14 cellular contexts compared by ENCODE assay signal in the genomic region with DNA sequence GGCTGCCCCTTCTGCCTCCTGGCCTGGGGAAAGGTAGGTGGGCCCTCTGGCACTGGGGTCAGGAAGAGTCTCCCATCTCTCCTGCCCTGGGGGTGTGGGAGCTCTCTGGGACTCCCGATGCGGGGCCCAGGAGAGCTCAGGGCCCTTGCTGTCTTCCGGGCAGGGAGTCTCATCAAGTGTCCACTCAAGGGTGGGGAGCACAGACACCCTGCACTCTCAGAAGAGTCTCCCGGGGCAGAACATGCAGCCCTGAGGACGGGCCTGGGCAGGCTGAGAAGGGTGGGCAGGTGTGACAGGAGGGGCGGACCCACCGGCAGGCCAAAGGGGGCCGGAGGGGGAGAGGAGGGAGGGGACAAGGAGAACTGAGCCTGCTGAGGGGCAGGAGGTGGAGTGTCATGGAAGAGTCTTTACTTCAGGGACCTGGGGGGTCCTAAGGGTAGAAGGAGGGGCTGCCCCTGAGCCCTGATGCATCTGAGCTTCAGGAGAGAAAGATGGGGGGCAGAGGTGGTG. TPM values are rescaled to one million over a fixed set of nuclear protein-coding genes. Genes with fewer than 3 reads are reported as not detected.
DNase-seq lines count a peak whose midpoint lies in the region; ATAC-seq and TF ChIP-seq lines count a peak whose summit lies in the region.
"Had no signal": no experiment of that assay in that cellular context is flagged by ENCODE, and none has a peak within 500 bp of the region (broad histone marks: within the 10 kb centered on the region; RNA-seq: fewer than 3 reads in every experiment).

No MANE protein-coding gene starts in this region.

- DNase-seq in NCI-H2171 treated with DMSO at 0.1 percent for 48 hours (lab: John Stamatoyannopoulos, UW): peak; percentile 29
- no peak for DNase-seq in NCI-H2171 (lab: John Stamatoyannopoulos, UW)
- DNase-seq in WTC11 (ENCODE audit: low spot score): no peak
- DNase-seq in mesenchymal stem cell: no peak
- DNase-seq in NCI-H1092 treated with DMSO at 0.1 percent for 48 hours (lab: John Stamatoyannopoulos, UW): no peak
- no peak for DNase-seq in mammary epithelial cell
- no peak for DNase-seq in NCI-H1417 treated with DMSO at 0.1 percent for 48 hours (lab: John Stamatoyannopoulos, UW)
- DNase-seq: 8988T; AML-193; Caco-2; CD8-positive, alpha-beta memory T cell; GF-D8 had no signal

- TF ChIP-seq CTCF in WTC11 (IDR thresholded peaks at IDR 0.05) (no peak), mammary epithelial cell (conservative IDR thresholded peaks at IDR 0.05 in 1 of 2, IDR thresholded peaks at IDR 0.05 in 1 of 2; ENCODE audit: extremely low read depth in 1 of 2, insufficient read depth in 1 of 2, low read depth in 1 of 2, low read length in 2 of 2) (no peak)

- no peak overlapping the region for H3K27ac Mint-ChIP-seq in WTC11

- no peak overlapping the region for H4K91ac ChIP-seq in mesenchymal stem cell (ENCODE audit: low read length)

- H3K14ac ChIP-seq in mesenchymal stem cell (ENCODE audit: low read length in 2 of 2): no peak overlapping the region

- peak overlapping the region; percentile 12 for H2BK15ac ChIP-seq in mesenchymal stem cell (ENCODE audit: low read depth, poor library complexity, severe bottlenecking)

- H3K9me3 Mint-ChIP-seq in WTC11: no peaks in the 10 kb centered on the region
- H3K9me3 Mint-ChIP-seq: CD8-positive, alpha-beta memory T cell had no signal

- H3K4me3 Mint-ChIP-seq in WTC11: no peak overlapping the region
- H3K4me3 Mint-ChIP-seq: CD8-positive, alpha-beta memory T cell had no signal

- H3K36me3 ChIP-seq in mesenchymal stem cell (ENCODE audit: control insufficient read depth in 1 of 2, insufficient read depth in 2 of 2, low read depth in 1 of 2, low read length in 2 of 2): no peaks in the 10 kb centered on the region
- no peaks in the 10 kb centered on the region for H3K36me3 ChIP-seq in mammary epithelial cell (ENCODE audit: insufficient read depth, low read length)
- H3K36me3 ChIP-seq: BLaER1 had no signal

- no peak overlapping the region for H3K4ac ChIP-seq in mesenchymal stem cell (ENCODE audit: low read depth in 1 of 2, low read length in 2 of 2)

- H2BK5ac ChIP-seq in mesenchymal stem cell (ENCODE audit: low read depth, low read length, poor library complexity, severe bottlenecking): no peak overlapping the region

- no peaks in the 10 kb centered on the region for H4K20me1 ChIP-seq in mammary epithelial cell (ENCODE audit: insufficient read depth, low read length)
- H4K20me1 ChIP-seq: BLaER1 had no signal

- in situ Hi-C loops in mammary epithelial cell (cut with MboI; ENCODE audit: low sequenced_read_pairs in 2 of 2): no loop called here

- BruUV-seq in mammary epithelial cell (replicated peaks; lab: Mats Ljungman, UMichigan): no TSS peak

- no peak overlapping the region for H3K9ac ChIP-seq in mesenchymal stem cell (ENCODE audit: low read length)
- H3K9ac ChIP-seq in mammary epithelial cell (ENCODE audit: insufficient read depth, low read length): no peak overlapping the region
- H3K9ac ChIP-seq: BLaER1 had no signal

- POLR2A ChIA-PET in WTC11 (lab: Charles Lee): interaction anchor here (1.1 kb wide), 1 partner anchor 17 kb away, joined by 4 read pairs; no protein-coding TSS in a partner anchor

- H3K4me3 ChIP-seq in mesenchymal stem cell (ENCODE audit: insufficient read depth in 1 of 2, low read depth in 1 of 2, low read length in 2 of 2): no peak overlapping the region
- no peak overlapping the region for H3K4me3 ChIP-seq in mammary epithelial cell (replicated peaks in 1 of 3; ENCODE audit: insufficient read depth in 1 of 3, low read depth in 2 of 3, low read length in 3 of 3)
- H3K4me3 ChIP-seq: BLaER1 had no signal

- no peaks in the 10 kb centered on the region for H3K79me2 ChIP-seq in mammary epithelial cell (ENCODE audit: insufficient read depth, low read length)

- H3K4me1 ChIP-seq in mesenchymal stem cell (ENCODE audit: control insufficient read depth, insufficient read depth, low read depth, low read length) (peaks cover 10% of the 10 kb centered on the region), mammary epithelial cell (ENCODE audit: insufficient read depth, low read length) (peaks cover 30% of the 10 kb centered on the region)

- no peaks in the 10 kb centered on the region for H3K36me3 Mint-ChIP-seq in WTC11
- H3K36me3 Mint-ChIP-seq: CD8-positive, alpha-beta memory T cell had no signal

- no peak overlapping the region for H3K23ac ChIP-seq in mesenchymal stem cell (ENCODE audit: low read length in 2 of 2)

- H2AK5ac ChIP-seq in mesenchymal stem cell (ENCODE audit: low read length, severe bottlenecking): no peak overlapping the region

- H3K27ac ChIP-seq in mesenchymal stem cell (ENCODE audit: low read length, poor library complexity, severe bottlenecking) (no peak overlapping the region), mammary epithelial cell (ENCODE audit: insufficient read depth, low read depth, low read length) (no peak overlapping the region)
- H3K27ac ChIP-seq: BLaER1 had no signal

- dilution Hi-C loops in mammary epithelial cell (cut with HindIII; ENCODE audit: low sequenced_read_pairs): no loop called here

- 50% methylated on average over 8 of the region's 8 CpGs for WGBS in mesenchymal stem cell
- WGBS in mammary epithelial cell (ENCODE audit: low coverage, missing lambda C conversion rate): 33% methylated on average over 3 of the region's 8 CpGs

- no peaks in the 10 kb centered on the region for H3K9me3 ChIP-seq in mesenchymal stem cell (ENCODE audit: control insufficient read depth, low read length)
- no peaks in the 10 kb centered on the region for H3K9me3 ChIP-seq in mammary epithelial cell (replicated peaks; ENCODE audit: insufficient read depth, low read length)
- H3K9me3 ChIP-seq: BLaER1, Caco-2 had no signal

- H3K79me1 ChIP-seq in mesenchymal stem cell (replicated peaks; ENCODE audit: low read length, poor library complexity, severe bottlenecking): no peaks in the 10 kb centered on the region

- H3K4me1 Mint-ChIP-seq in WTC11: peaks cover 21% of the 10 kb centered on the region

- H3K4me2 ChIP-seq in mesenchymal stem cell (ENCODE audit: low read length, poor library complexity, severe bottlenecking) (no peak overlapping the region), mammary epithelial cell (ENCODE audit: insufficient read depth, low read depth, low read length) (no peak overlapping the region)
- H3K4me2 ChIP-seq: BLaER1 had no signal

- peaks cover 34 to 67% of the 10 kb centered on the region in 2 experiments for H3K27me3 ChIP-seq in mesenchymal stem cell (ENCODE audit: control insufficient read depth in 1 of 2, insufficient read depth in 1 of 2, low read length in 2 of 2)
- no peaks in the 10 kb centered on the region for H3K27me3 ChIP-seq in mammary epithelial cell (ENCODE audit: insufficient read depth, low read length)

- no peak overlapping the region for H2BK12ac ChIP-seq in mesenchymal stem cell (ENCODE audit: low read length in 2 of 2)

- no peak overlapping the region for H4K8ac ChIP-seq in mesenchymal stem cell (ENCODE audit: low read length)

- peak; percentile 10; the same call in 1 of the 2 replicates for ATAC-seq in WTC11

- H3K27me3 Mint-ChIP-seq in WTC11 (ENCODE audit: low read depth): peaks cover 6% of the 10 kb centered on the region; the same call in 1 of the 2 replicates

- CTCF ChIA-PET in WTC11 (lab: Charles Lee) (interaction anchor here (1.0 to 1.8 kb wide), 4 partner anchors 13 to 70 kb away, joined by 4 to 6 read pairs (median 4); no protein-coding TSS in a partner anchor), mammary epithelial cell (lab: Charles Lee; ENCODE audit: low non-redundant PET) (no interaction called here)

- intact Hi-C loops in mammary epithelial cell (cut with micrococcal nuclease): no loop called here

- H2BK120ac ChIP-seq in mesenchymal stem cell (ENCODE audit: low read depth, low read length): no peak overlapping the region

- no peak overlapping the region for H2AFZ ChIP-seq in mesenchymal stem cell (ENCODE audit: low read depth, low read length)
- H2AFZ ChIP-seq in mammary epithelial cell (ENCODE audit: low read depth, low read length): no peak overlapping the region

- H3K18ac ChIP-seq in mesenchymal stem cell (ENCODE audit: low read depth in 1 of 2, low read length in 2 of 2): no peak overlapping the region

TF ChIP-seq in WTC11, 78 proteins besides CTCF, POLR2A, EP300 and RAD21:
- TF ChIP-seq ESRRA (CRISPR knock-in tag; IDR thresholded peaks at IDR 0.05; ENCODE audit: borderline replicate concordance): no peak
- no peak for TF ChIP-seq MYBL2 (CRISPR knock-in tag; IDR thresholded peaks at IDR 0.05)
- no peak for TF ChIP-seq ATF3 (CRISPR knock-in tag; conservative IDR thresholded peaks at IDR 0.05)

RNA-seq across cellular contexts. Expression of gene PKMYT1, which starts 8.4 kb away (rescaled TPM):
- total RNA-seq in WTC11 (2021): 102 to 120 TPM (median 113 TPM) in 3 replicates
- polyA plus RNA-seq in mesenchymal stem cell (2013, experiment 1 of 2): 7.7 TPM
- 7.0 TPM for polyA plus RNA-seq in mesenchymal stem cell (2013, experiment 2 of 2)
- 10 to 100 TPM in 1 of 2 donors, 1 to 10 TPM in 1; 4.2 to 67.2 TPM for total RNA-seq in mammary epithelial cell
- polyA plus RNA-seq in mammary epithelial cell: 44.5 TPM
- 37.9 TPM for polyA minus RNA-seq in mammary epithelial cell

RNA-seq across cellular contexts. Expression of gene PAQR4, which starts 19.5 kb away (rescaled TPM):
- total RNA-seq in WTC11 (2021) (21.1 to 32.4 TPM (median 21.5 TPM) in 3 replicates), mammary epithelial cell (10 to 100 TPM in 1 of 2 donors, 1 to 10 TPM in 1; 6.8 to 21.6 TPM)
- polyA plus RNA-seq in mesenchymal stem cell (2013, experiment 1 of 2): 4.9 TPM
- polyA plus RNA-seq in mesenchymal stem cell (2013, experiment 2 of 2): 4.8 TPM
- 24.1 TPM for polyA plus RNA-seq in mammary epithelial cell
- polyA minus RNA-seq in mammary epithelial cell: 15.3 TPM

RNA-seq across cellular contexts. Expression of gene CLDN9, which starts 24.1 kb away (rescaled TPM):
- total RNA-seq in WTC11 (2021) (0.87 to 1.1 TPM (median 0.92 TPM) in 3 replicates), mammary epithelial cell (not detected)
- not detected for polyA plus RNA-seq in mesenchymal stem cell (2013, experiment 1 of 2)
- not detected for polyA plus RNA-seq in mesenchymal stem cell (2013, experiment 2 of 2)
- polyA plus RNA-seq in mammary epithelial cell: not detected
- polyA minus RNA-seq in mammary epithelial cell: not detected
- total RNA-seq: CD8-positive, alpha-beta memory T cell had no signal
- polyA plus RNA-seq: CD8-positive, alpha-beta memory T cell had no signal

RNA-seq across cellular contexts. Expression of gene KREMEN2, which starts 24.6 kb away (rescaled TPM):
- 7.5 to 8.6 TPM (median 8.5 TPM) in 3 replicates for total RNA-seq in WTC11 (2021)
- polyA plus RNA-seq in mesenchymal stem cell (2013, experiment 1 of 2): not detected
- polyA plus RNA-seq in mesenchymal stem cell (2013, experiment 2 of 2): 0.01 TPM
- under 1 TPM; 0.33 to 0.96 TPM for total RNA-seq in mammary epithelial cell
- 0.99 TPM for polyA plus RNA-seq in mammary epithelial cell
- not detected for polyA minus RNA-seq in mammary epithelial cell
- total RNA-seq: CD8-positive, alpha-beta memory T cell had no signal
- polyA plus RNA-seq: CD8-positive, alpha-beta memory T cell had no signal

RNA-seq across cellular contexts. Expression of gene CLDN6, which starts 29.3 kb away (rescaled TPM):
- total RNA-seq in WTC11 (2021) (746 to 778 TPM (median 775 TPM) in 3 replicates), mammary epithelial cell (not detected)
- polyA plus RNA-seq in mesenchymal stem cell (2013, experiment 1 of 2): 0.04 TPM
- polyA plus RNA-seq in mesenchymal stem cell (2013, experiment 2 of 2): 0.14 TPM
- 0.08 TPM for polyA plus RNA-seq in mammary epithelial cell
- polyA minus RNA-seq in mammary epithelial cell: not detected
- total RNA-seq: CD8-positive, alpha-beta memory T cell; HT-29 had no signal
- polyA plus RNA-seq: CD8-positive, alpha-beta memory T cell had no signal
